7 cellular contexts compared by ENCODE assay signal in the genomic region with DNA sequence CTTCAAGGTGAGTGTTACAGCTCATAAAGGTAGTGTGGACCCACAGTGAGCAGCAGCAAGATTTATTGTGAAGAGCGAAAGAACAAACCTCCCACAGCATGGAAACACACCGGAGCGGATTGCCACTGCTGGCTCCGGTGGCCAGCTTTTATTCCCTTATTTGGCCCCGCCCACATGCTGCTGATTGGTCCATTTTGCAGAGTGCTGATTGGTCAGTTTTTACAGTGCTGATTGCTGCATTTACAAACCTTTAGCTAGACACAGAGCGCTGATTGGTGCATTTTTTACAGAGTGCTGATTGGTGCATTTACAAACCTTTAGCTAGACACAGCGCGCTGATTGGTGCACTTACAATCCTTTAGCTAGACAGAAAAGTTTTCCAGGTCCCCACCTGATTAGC.
DNase-seq lines count a peak whose midpoint lies in the region; ATAC-seq, FAIRE-seq and TF ChIP-seq lines count a peak whose summit lies in the region.
"Not testable (repeated sequence)": the region's sequence is repeated elsewhere in the genome, so short reads cannot be mapped to it uniquely, and the experiment has no call there.

No MANE protein-coding gene starts in this region.

- H3K36me3 Mint-ChIP-seq in CD14-positive monocyte: peaks cover 3 to 15% of the 10 kb centered on the region in 2 donors
- not testable (repeated sequence) for H3K36me3 Mint-ChIP-seq in T-cell; activated CD4-positive, alpha-beta T cell treated with anti-CD3 and anti-CD28 coated beads, Interleukin-2, amount 10 ng/mL, durations not matched to agents 7 days and 5 days (ENCODE audit: low read depth); activated T-helper 2 cell treated with anti-CD3 and anti-CD28 coated beads, Interferon-gamma antibody, Interleukin-2, Interleukin-4, amounts not matched to agents 10 μg/mL and 5 μg/mL and 100 μg/mL, durations not matched to agents 14 hours and 24 hours and 36 hours (ENCODE audit: low read depth)

- not testable (repeated sequence) for H3K27me3 Mint-ChIP-seq in CD14-positive monocyte (ENCODE audit: low read depth in 3 of 3); activated CD4-positive, alpha-beta T cell treated with anti-CD3 and anti-CD28 coated beads, Interleukin-2, amount 10 ng/mL, durations not matched to agents 7 days and 5 days
- H3K27me3 Mint-ChIP-seq in T-cell: peaks cover 20 to 34% of the 10 kb centered on the region in 2 donors
- H3K27me3 Mint-ChIP-seq in activated T-helper 2 cell treated with anti-CD3 and anti-CD28 coated beads, Interferon-gamma antibody, Interleukin-2, Interleukin-4, amounts not matched to agents 10 μg/mL and 5 μg/mL and 100 μg/mL, durations not matched to agents 14 hours and 24 hours and 36 hours (ENCODE audit: low read depth): peaks cover 18% of the 10 kb centered on the region

- DNase-seq in CD14-positive monocyte (ENCODE audit: low spot score); T-cell; activated CD4-positive, alpha-beta T cell treated with anti-CD3 and anti-CD28 coated beads, Interleukin-2, amount 10 ng/mL, durations not matched to agents 7 days and 5 days; activated T-helper 2 cell treated with anti-CD3 and anti-CD28 coated beads, Interferon-gamma antibody, Interleukin-2, Interleukin-4, amounts not matched to agents 10 μg/mL and 5 μg/mL and 100 μg/mL, durations not matched to agents 14 hours and 24 hours and 36 hours (ENCODE audit: low spot score); K562 (ENCODE audit: extremely low read depth in 1 of 4, low spot score in 3 of 4): not testable (repeated sequence)

- not testable (repeated sequence) for H4K20me1 ChIP-seq in K562 (replicated peaks; ENCODE audit: control insufficient read depth, insufficient read depth, low read length)

- ATAC-seq in T-cell (replicated peaks in 1 of 4); K562: not testable (repeated sequence)

- not testable (repeated sequence) for H3K9ac ChIP-seq in K562 (ENCODE audit: insufficient read depth in 1 of 2, low read depth in 2 of 2, low read length in 2 of 2)

- not testable (repeated sequence) for H3K4me2 ChIP-seq in K562 (ENCODE audit: insufficient read depth, low read length)

- H3K4me3 Mint-ChIP-seq in CD14-positive monocyte (peak overlapping the region; percentile 72 to 81), T-cell (peak overlapping the region; percentile 31 to 48 (median 42))
- H3K4me3 Mint-ChIP-seq in activated CD4-positive, alpha-beta T cell treated with anti-CD3 and anti-CD28 coated beads, Interleukin-2, amount 10 ng/mL, durations not matched to agents 7 days and 5 days: peak overlapping the region; percentile 5
- H3K4me3 Mint-ChIP-seq in activated T-helper 2 cell treated with anti-CD3 and anti-CD28 coated beads, Interferon-gamma antibody, Interleukin-2, Interleukin-4, amounts not matched to agents 10 μg/mL and 5 μg/mL and 100 μg/mL, durations not matched to agents 14 hours and 24 hours and 36 hours (ENCODE audit: low read depth): peak overlapping the region; percentile 3

- not testable (repeated sequence) for H3K36me3 ChIP-seq in K562 (ENCODE audit: control insufficient read depth, insufficient read depth, low read length); neutrophil

- not testable (repeated sequence) for H3K9me1 ChIP-seq in K562 (ENCODE audit: control insufficient read depth, insufficient read depth, low read length)

- 12% methylated on average over 8 of the region's 8 CpGs for WGBS in K562 (ENCODE audit: insufficient coverage, low coverage, missing lambda C conversion rate)

- FAIRE-seq in K562 (lab: Jason Lieb, UNC): peak; percentile 57

- peaks cover 0 to 15% of the 10 kb centered on the region in 2 experiments; a peak in 3 of 5 replicates for H3K27me3 ChIP-seq in K562 (ENCODE audit: control insufficient read depth in 2 of 2, insufficient read depth in 2 of 2, low read length in 2 of 2)
- not testable (repeated sequence) for H3K27me3 ChIP-seq in layer of hippocampus (ENCODE audit: control insufficient read depth, insufficient read depth, low read length); neutrophil

- not testable (repeated sequence) for H3K4me3 ChIP-seq in K562
- H3K4me3 ChIP-seq in neutrophil (ENCODE audit: low read depth in 1 of 2, low read length in 1 of 2): peak overlapping the region; percentile 27 to 32

- in situ Hi-C loops in K562 (cut with MboI): not testable (repeated sequence)

- TF ChIP-seq RAD21 in K562 (CRISPR knock-in tag; conservative IDR thresholded peaks at IDR 0.05 in 1 of 2, IDR thresholded peaks at IDR 0.05 in 1 of 2): not testable (repeated sequence)

- TF ChIP-seq POLR2A in K562 (conservative IDR thresholded peaks at IDR 0.05): not testable (repeated sequence)

- H3K79me2 ChIP-seq in K562 (ENCODE audit: control insufficient read depth, insufficient read depth, low read length): not testable (repeated sequence)

- H3K4me1 ChIP-seq in K562 (replicated peaks in 1 of 2; ENCODE audit: control insufficient read depth in 2 of 2, insufficient read depth in 2 of 2, low read length in 2 of 2): not testable (repeated sequence)
- H3K4me1 ChIP-seq in neutrophil (ENCODE audit: control insufficient read depth in 1 of 2, insufficient read depth in 1 of 2, low read depth in 1 of 2, low read length in 1 of 2): peaks cover 28 to 43% of the 10 kb centered on the region in 2 experiments

- BruUV-seq in K562 (replicated peaks; lab: Mats Ljungman, UMichigan): not testable (repeated sequence)

- TF ChIP-seq CTCF in CD14-positive monocyte (IDR thresholded peaks at IDR 0.05); K562 (IDR thresholded peaks at IDR 0.05 in 2 of 3, conservative IDR thresholded peaks at IDR 0.05 in 1 of 3; ENCODE audit: insufficient read depth in 2 of 3, low read depth in 1 of 3, low read length in 3 of 3); neutrophil (IDR thresholded peaks at IDR 0.05): not testable (repeated sequence)

- not testable (repeated sequence) for H2AFZ ChIP-seq in K562 (ENCODE audit: low read depth, low read length)

- H3K27ac Mint-ChIP-seq in CD14-positive monocyte: peak overlapping the region; percentile 86 to 91 (median 91)
- not testable (repeated sequence) for H3K27ac Mint-ChIP-seq in T-cell; activated CD4-positive, alpha-beta T cell treated with anti-CD3 and anti-CD28 coated beads, Interleukin-2, amount 10 ng/mL, durations not matched to agents 7 days and 5 days; activated T-helper 2 cell treated with anti-CD3 and anti-CD28 coated beads, Interferon-gamma antibody, Interleukin-2, Interleukin-4, amounts not matched to agents 10 μg/mL and 5 μg/mL and 100 μg/mL, durations not matched to agents 14 hours and 24 hours and 36 hours

- H3K9me3 Mint-ChIP-seq in CD14-positive monocyte (peaks cover 14 to 33% (median 20%) of the 10 kb centered on the region in 7 donors), T-cell (peaks cover 10 to 12% (median 10%) of the 10 kb centered on the region in 3 donors)
- peaks cover 14% of the 10 kb centered on the region for H3K9me3 Mint-ChIP-seq in activated CD4-positive, alpha-beta T cell treated with anti-CD3 and anti-CD28 coated beads, Interleukin-2, amount 10 ng/mL, durations not matched to agents 7 days and 5 days
- H3K9me3 Mint-ChIP-seq in activated T-helper 2 cell treated with anti-CD3 and anti-CD28 coated beads, Interferon-gamma antibody, Interleukin-2, Interleukin-4, amounts not matched to agents 10 μg/mL and 5 μg/mL and 100 μg/mL, durations not matched to agents 14 hours and 24 hours and 36 hours: peaks cover 22% of the 10 kb centered on the region

- not testable (repeated sequence) for H3K9me3 ChIP-seq in K562 (replicated peaks; ENCODE audit: control insufficient read depth, insufficient read depth, low read depth, low read length); neutrophil

- POLR2A ChIA-PET in T-cell (lab: Charles Lee); activated CD4-positive, alpha-beta T cell treated with anti-CD3 and anti-CD28 coated beads, Interleukin-2, amount 10 ng/mL, durations not matched to agents 7 days and 5 days (lab: Charles Lee): not testable (repeated sequence)
- POLR2A ChIA-PET in K562 (lab: Yijun Ruan, JAX): interaction anchor here (1.1 kb wide), 1 partner anchor 10 kb away, joined by 3 read pairs; no protein-coding TSS in a partner anchor

- intact Hi-C loops in CD14-positive monocyte (cut with micrococcal nuclease): loop anchor here (10.0 kb wide), 2 partner anchors 178 to 552 kb away; a partner anchor contains a TSS
- intact Hi-C loops in activated T-helper 2 cell treated with anti-CD3 and anti-CD28 coated beads, Interferon-gamma antibody, Interleukin-2, Interleukin-4, amounts not matched to agents 10 μg/mL and 5 μg/mL and 100 μg/mL, durations not matched to agents 14 hours and 24 hours and 36 hours (cut with micrococcal nuclease); K562 (cut with micrococcal nuclease): not testable (repeated sequence)

- peaks cover 68% of the 10 kb centered on the region for H3K4me1 Mint-ChIP-seq in CD14-positive monocyte
- H3K4me1 Mint-ChIP-seq in T-cell; activated CD4-positive, alpha-beta T cell treated with anti-CD3 and anti-CD28 coated beads, Interleukin-2, amount 10 ng/mL, durations not matched to agents 7 days and 5 days; activated T-helper 2 cell treated with anti-CD3 and anti-CD28 coated beads, Interferon-gamma antibody, Interleukin-2, Interleukin-4, amounts not matched to agents 10 μg/mL and 5 μg/mL and 100 μg/mL, durations not matched to agents 14 hours and 24 hours and 36 hours (ENCODE audit: low read depth): not testable (repeated sequence)

- not testable (repeated sequence) for H3K27ac ChIP-seq in K562 (ENCODE audit: extremely low read depth, low read depth, low read length)
- peak overlapping the region; percentile 38 for H3K27ac ChIP-seq in layer of hippocampus (ENCODE audit: low read depth, low read length)
- peak overlapping the region; percentile 78 for H3K27ac ChIP-seq in neutrophil

- CTCF ChIA-PET in T-cell (lab: Charles Lee); K562 (lab: Yijun Ruan, JAX; ENCODE audit: low intra/inter-chr PET ratio): not testable (repeated sequence)
- CTCF ChIA-PET in activated CD4-positive, alpha-beta T cell treated with anti-CD3 and anti-CD28 coated beads, Interleukin-2, amount 10 ng/mL, durations not matched to agents 7 days and 5 days (lab: Charles Lee): interaction anchor here (0.8 kb wide), 1 partner anchor 44 kb away, joined by 3 read pairs; no protein-coding TSS in a partner anchor

- not testable (repeated sequence) for TF ChIP-seq EP300 in K562 (IDR thresholded peaks at IDR 0.05; ENCODE audit: low read length)

TF ChIP-seq in K562, 482 proteins besides CTCF, POLR2A, EP300 and RAD21:
- TF ChIP-seq NFYB (IDR thresholded peaks at IDR 0.05; ENCODE audit: extremely low read depth, insufficient read length): peak; percentile 90
- peak; percentile 49 for TF ChIP-seq ZNF316 (IDR thresholded peaks at IDR 0.05)
- TF ChIP-seq RBM25 (IDR thresholded peaks at IDR 0.05; ENCODE audit: low read depth, low read length, severe bottlenecking): peak; percentile 16

Comparison
In these comparisons a context has a peak if more than half of its experiments do, and no peak if none do; other contexts are left out.
1. H3K4me3 Mint-ChIP-seq: peak in every context shown above with its lines; median percentile 76 in CD14-positive monocyte; 42 in T-cell; 5 in activated CD4-positive, alpha-beta T cell treated with anti-CD3 and anti-CD28 coated beads, Interleukin-2, amount 10 ng/mL, durations not matched to agents 7 days and 5 days; 3 in activated T-helper 2 cell treated with anti-CD3 and anti-CD28 coated beads, Interferon-gamma antibody, Interleukin-2, Interleukin-4, amounts not matched to agents 10 μg/mL and 5 μg/mL and 100 μg/mL, durations not matched to agents 14 hours and 24 hours and 36 hours.